In the genomic region with DNA sequence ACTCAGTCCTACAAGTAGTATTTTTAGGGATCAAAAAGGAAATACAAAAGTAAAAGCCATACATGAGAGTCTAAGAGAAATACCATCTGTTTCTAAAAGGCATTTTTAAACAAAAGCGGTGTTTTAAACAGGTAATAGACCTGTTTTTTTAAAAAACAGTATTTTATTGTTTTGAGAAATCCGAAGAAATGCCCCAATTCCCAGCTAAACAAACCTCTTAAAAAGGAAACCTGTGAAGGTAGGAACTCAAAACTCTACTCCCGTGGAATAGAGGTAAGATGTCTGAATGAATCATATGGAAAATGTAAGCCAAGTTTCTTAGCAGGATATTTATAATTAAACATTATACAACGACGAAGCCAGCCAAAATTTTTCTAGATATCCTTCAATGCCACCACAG, we compare ENCODE assay signal across 32 cellular contexts. TPM values are rescaled to one million over a fixed set of nuclear protein-coding genes. Genes with fewer than 3 reads are reported as not detected.
DNase-seq lines count a peak whose midpoint lies in the region; ATAC-seq, FAIRE-seq and TF ChIP-seq lines count a peak whose summit lies in the region.
"Had no signal": no experiment of that assay in that cellular context is flagged by ENCODE, and none has a peak within 500 bp of the region (broad histone marks: within the 10 kb centered on the region; RNA-seq: fewer than 3 reads in every experiment).

No MANE protein-coding gene starts in this region.

- peak overlapping the region in 2 of 3 experiments; percentile 24 to 36 for H3K4me3 ChIP-seq in keratinocyte (ENCODE audit: control insufficient read depth in 2 of 3, extremely low read depth in 1 of 3, insufficient read depth in 2 of 3, low read depth in 1 of 3, low read length in 3 of 3)
- H3K4me3 ChIP-seq in upper lobe of right lung = peak overlapping the region; percentile 75
- H3K4me3 ChIP-seq: BLaER1, colonic mucosa had no signal

- peaks cover 0 to 4% of the 10 kb centered on the region in 2 experiments for H3K36me3 ChIP-seq in keratinocyte (ENCODE audit: control insufficient read depth in 2 of 2, extremely low read depth in 1 of 2, insufficient read depth in 2 of 2, low read length in 2 of 2)
- H3K36me3 ChIP-seq in upper lobe of right lung = no peaks in the 10 kb centered on the region
- H3K36me3 ChIP-seq: BLaER1, colonic mucosa had no signal

- no peaks in the 10 kb centered on the region for H3K9me1 ChIP-seq in keratinocyte (ENCODE audit: control insufficient read depth, extremely low read depth, insufficient read depth, low read length)

- H3K27ac ChIP-seq in keratinocyte (ENCODE audit: control insufficient read depth, insufficient read depth, low read length) = no peak overlapping the region
- H3K27ac ChIP-seq in upper lobe of right lung = no peak overlapping the region
- H3K27ac ChIP-seq: BLaER1, colonic mucosa, PC-9 had no signal

- peaks cover 5% of the 10 kb centered on the region for H3K36me3 Mint-ChIP-seq in stimulated activated naive CD8-positive, alpha-beta T cell treated with anti-CD3 and anti-CD28 coated beads, Interleukin-15, Interleukin-2, amounts not matched to agents 100 ng/mL and 50 ng/mL, for 24 hours (ENCODE audit: low read depth)
- H3K36me3 Mint-ChIP-seq in activated T-helper 17 cell treated with anti-CD3 and anti-CD28 coated beads, Interleukin-2, amount 50 U/mL, for 72 hours (ENCODE audit: low read depth) = peaks cover 7% of the 10 kb centered on the region

- no peak for FAIRE-seq in keratinocyte (lab: Jason Lieb, UNC)
- FAIRE-seq: GM12892, H54, HTR-8/SVneo had no signal

- intact Hi-C loops in upper lobe of right lung (cut with DNase I) = no loop called here

- no peak for ATAC-seq in stimulated activated naive CD8-positive, alpha-beta T cell treated with anti-CD3 and anti-CD28 coated beads, Interleukin-15, amount 100 ng/mL, for 72 hours
- ATAC-seq in activated T-helper 17 cell treated with anti-CD3 and anti-CD28 coated beads, Interleukin-2, amount 50 U/mL, for 72 hours (replicated peaks) = no peak
- no peak for ATAC-seq in upper lobe of right lung
- ATAC-seq: activated CD4-positive, alpha-beta T cell treated with anti-CD3 and anti-CD28 coated beads for 36 hours; activated CD8-positive, alpha-beta T cell treated with anti-CD3 and anti-CD28 coated beads for 36 hours; esophagus mucosa; foreskin keratinocyte; stimulated activated effector memory CD8-positive, alpha-beta T cell treated with anti-CD3 and anti-CD28 coated beads, Interleukin-12 subunit alpha, Interleukin-12 subunit beta, amount 100 ng/mL, for 72 hours had no signal

- H3K27ac Mint-ChIP-seq in stimulated activated naive CD8-positive, alpha-beta T cell treated with anti-CD3 and anti-CD28 coated beads, Interleukin-15, Interleukin-2, amounts not matched to agents 100 ng/mL and 50 ng/mL, for 24 hours = no peak overlapping the region
- H3K27ac Mint-ChIP-seq in stimulated activated naive CD8-positive, alpha-beta T cell treated with anti-CD3 and anti-CD28 coated beads, Interleukin-15, amount 100 ng/mL, for 72 hours = no peak overlapping the region
- H3K27ac Mint-ChIP-seq in activated T-helper 17 cell treated with anti-CD3 and anti-CD28 coated beads, Interleukin-2, amount 50 U/mL, for 72 hours = no peak overlapping the region
- H3K27ac Mint-ChIP-seq: activated CD4-positive, alpha-beta T cell treated with anti-CD3 and anti-CD28 coated beads for 36 hours; activated CD8-positive, alpha-beta T cell treated with anti-CD3 and anti-CD28 coated beads for 36 hours; stimulated activated effector memory CD8-positive, alpha-beta T cell treated with anti-CD3 and anti-CD28 coated beads, Interleukin-12 subunit alpha, Interleukin-12 subunit beta, amount 100 ng/mL, for 72 hours; T-helper 2 cell treated with Interferon-gamma antibody and Interleukin-4, amounts not matched to agents 5 μg/mL and 100 μg/mL, for 36 hours had no signal

- no peak overlapping the region for H3K9ac ChIP-seq in keratinocyte (ENCODE audit: control insufficient read depth, extremely low read depth, insufficient read depth, low read length)
- H3K9ac ChIP-seq: BLaER1 had no signal

- peaks cover 15% of the 10 kb centered on the region for H3K4me1 Mint-ChIP-seq in stimulated activated naive CD8-positive, alpha-beta T cell treated with anti-CD3 and anti-CD28 coated beads, Interleukin-15, Interleukin-2, amounts not matched to agents 100 ng/mL and 50 ng/mL, for 24 hours (ENCODE audit: low read depth)
- H3K4me1 Mint-ChIP-seq in stimulated activated naive CD8-positive, alpha-beta T cell treated with anti-CD3 and anti-CD28 coated beads, Interleukin-15, amount 100 ng/mL, for 72 hours = peaks cover 20% of the 10 kb centered on the region
- H3K4me1 Mint-ChIP-seq in activated T-helper 17 cell treated with anti-CD3 and anti-CD28 coated beads, Interleukin-2, amount 50 U/mL, for 72 hours = no peaks in the 10 kb centered on the region

- dilution Hi-C loops in keratinocyte (cut with MboI; ENCODE audit: extremely low pct_ligation_motif_present, low sequenced_read_pairs) = no loop called here

- H4K20me1 ChIP-seq in keratinocyte (ENCODE audit: control insufficient read depth, extremely low read depth, insufficient read depth, low read length) = no peaks in the 10 kb centered on the region

- peaks cover 23% of the 10 kb centered on the region for H3K4me1 ChIP-seq in keratinocyte (ENCODE audit: control insufficient read depth, extremely low read depth, insufficient read depth, low read length)
- peaks cover 21% of the 10 kb centered on the region for H3K4me1 ChIP-seq in upper lobe of right lung

- H3K4me2 ChIP-seq in keratinocyte (ENCODE audit: control insufficient read depth, extremely low read depth, insufficient read depth, low read depth, low read length) = peak overlapping the region; percentile 93

- peak overlapping the region; percentile 89 for H3K4me3 Mint-ChIP-seq in stimulated activated naive CD8-positive, alpha-beta T cell treated with anti-CD3 and anti-CD28 coated beads, Interleukin-15, Interleukin-2, amounts not matched to agents 100 ng/mL and 50 ng/mL, for 24 hours
- H3K4me3 Mint-ChIP-seq in stimulated activated naive CD8-positive, alpha-beta T cell treated with anti-CD3 and anti-CD28 coated beads, Interleukin-15, amount 100 ng/mL, for 72 hours = peak overlapping the region in 1 of 2 donors; percentile 3
- peak overlapping the region; percentile 87 for H3K4me3 Mint-ChIP-seq in activated T-helper 17 cell treated with anti-CD3 and anti-CD28 coated beads, Interleukin-2, amount 50 U/mL, for 72 hours

- H3K79me2 ChIP-seq in keratinocyte (ENCODE audit: control insufficient read depth, insufficient read depth, low read length) = peaks cover 37% of the 10 kb centered on the region

- no peak overlapping the region for H2AFZ ChIP-seq in keratinocyte (ENCODE audit: control insufficient read depth, low read length)
- H2AFZ ChIP-seq: PC-9 had no signal

- H3K9me3 ChIP-seq in keratinocyte (ENCODE audit: control insufficient read depth, low read depth, low read length) (no peaks in the 10 kb centered on the region), upper lobe of right lung (no peaks in the 10 kb centered on the region)
- H3K9me3 ChIP-seq: BLaER1, colonic mucosa had no signal

- DNase-seq in stimulated activated naive CD8-positive, alpha-beta T cell treated with anti-CD3 and anti-CD28 coated beads, Interleukin-15, amount 100 ng/mL, for 72 hours = no peak
- DNase-seq in keratinocyte (ENCODE audit: low read depth, low spot score) = no peak
- no peak for DNase-seq in upper lobe of right lung
- no peak for DNase-seq in DMS53 treated with DMSO at 0.1 percent for 48 hours (lab: John Stamatoyannopoulos, UW; ENCODE audit: unreplicated experiment)
- no peak for DNase-seq in stimulated activated naive CD4-positive, alpha-beta T cell (lab: John Stamatoyannopoulos, UW)
- no peak for DNase-seq in SKM-1 treated with dmso at 0.1 percent for 144 hours (lab: John Stamatoyannopoulos, UW; ENCODE audit: unreplicated experiment)
- DNase-seq: activated CD4-positive, alpha-beta T cell treated with anti-CD3 and anti-CD28 coated beads for 36 hours; activated CD8-positive, alpha-beta memory T cell treated with anti-CD3 and anti-CD28 coated beads, Interleukin-2, amount 50 U/mL, for 48 hours; activated CD8-positive, alpha-beta T cell treated with anti-CD3 and anti-CD28 coated beads for 36 hours; anterior cingulate cortex; colonic mucosa; effector memory CD4-positive, alpha-beta T cell; foreskin keratinocyte; hippocampal formation; KG1; mesendoderm; NCI-H1417; NCI-H2029 treated with DMSO at 0.1 percent for 48 hours; NCI-H524; NK-92 treated with Interleukin-12 subunit alpha and Interleukin-12 subunit beta, amount 100 ng/mL, for 24 hours; PC-9; SHP77 had no signal

- H3K27me3 ChIP-seq in keratinocyte (ENCODE audit: control insufficient read depth, extremely low read depth, insufficient read depth, low read length) = no peaks in the 10 kb centered on the region
- H3K27me3 ChIP-seq in upper lobe of right lung = no peaks in the 10 kb centered on the region
- H3K27me3 ChIP-seq: colonic mucosa, foreskin keratinocyte had no signal

- no peaks in the 10 kb centered on the region for H3K9me3 Mint-ChIP-seq in stimulated activated naive CD8-positive, alpha-beta T cell treated with anti-CD3 and anti-CD28 coated beads, Interleukin-15, Interleukin-2, amounts not matched to agents 100 ng/mL and 50 ng/mL, for 24 hours
- H3K9me3 Mint-ChIP-seq in stimulated activated naive CD8-positive, alpha-beta T cell treated with anti-CD3 and anti-CD28 coated beads, Interleukin-15, amount 100 ng/mL, for 72 hours = no peaks in the 10 kb centered on the region
- no peaks in the 10 kb centered on the region for H3K9me3 Mint-ChIP-seq in activated T-helper 17 cell treated with anti-CD3 and anti-CD28 coated beads, Interleukin-2, amount 50 U/mL, for 72 hours
- H3K9me3 Mint-ChIP-seq: activated CD8-positive, alpha-beta T cell treated with anti-CD3 and anti-CD28 coated beads for 36 hours; activated naive CD4-positive, alpha-beta T cell treated with anti-CD3 and anti-CD28 coated beads, Interleukin-2, amount 50 U/mL, for 24 hours; stimulated activated effector memory CD8-positive, alpha-beta T cell treated with anti-CD3 and anti-CD28 coated beads, Interleukin-12 subunit alpha, Interleukin-12 subunit beta, amount 100 ng/mL, for 72 hours; T-helper 2 cell treated with Interferon-gamma antibody and Interleukin-4, amounts not matched to agents 5 μg/mL and 100 μg/mL, for 36 hours had no signal

- TF ChIP-seq CTCF in keratinocyte (optimal IDR thresholded peaks at IDR 0.05 in 1 of 3, IDR thresholded peaks at IDR 0.05 in 1 of 3, conservative IDR thresholded peaks at IDR 0.05 in 1 of 3; ENCODE audit: extremely low read depth in 1 of 3, insufficient read depth in 2 of 3, low read length in 3 of 3) = no peak
- TF ChIP-seq CTCF in upper lobe of right lung (IDR thresholded peaks at IDR 0.05) = no peak

- H3K27me3 Mint-ChIP-seq in stimulated activated naive CD8-positive, alpha-beta T cell treated with anti-CD3 and anti-CD28 coated beads, Interleukin-15, Interleukin-2, amounts not matched to agents 100 ng/mL and 50 ng/mL, for 24 hours = peaks cover 11% of the 10 kb centered on the region
- peaks cover 9% of the 10 kb centered on the region for H3K27me3 Mint-ChIP-seq in stimulated activated naive CD8-positive, alpha-beta T cell treated with anti-CD3 and anti-CD28 coated beads, Interleukin-15, amount 100 ng/mL, for 72 hours
- H3K27me3 Mint-ChIP-seq in activated T-helper 17 cell treated with anti-CD3 and anti-CD28 coated beads, Interleukin-2, amount 50 U/mL, for 72 hours = no peaks in the 10 kb centered on the region
- H3K27me3 Mint-ChIP-seq: activated CD8-positive, alpha-beta T cell treated with anti-CD3 and anti-CD28 coated beads for 36 hours; activated naive CD4-positive, alpha-beta T cell treated with anti-CD3 and anti-CD28 coated beads, Interleukin-2, amount 50 U/mL, for 24 hours had no signal

RNA-seq across cellular contexts. Expression of a gene that starts 2.0 kb away (rescaled TPM):
- 10 to 100 TPM; 10.0 to 10.4 TPM for total RNA-seq in activated T-helper 17 cell treated with anti-CD3 and anti-CD28 coated beads, Interleukin-2, amount 50 U/mL, for 72 hours
- 5.8 to 7.7 TPM (median 6.6 TPM) in 3 replicates for polyA plus RNA-seq in keratinocyte
- 38.4 TPM for polyA plus RNA-seq in keratinocyte (2011; ENCODE audit: low read depth)
- polyA plus RNA-seq in keratinocyte (2011; cell fraction: cytosol; rRNA removed) = 5.1 and 5.3 TPM in 2 replicates
- polyA plus RNA-seq in keratinocyte (2011; cell fraction: nucleus; rRNA removed) = 22.3 and 26.6 TPM in 2 replicates
- 7.5 and 13.0 TPM in 2 replicates for polyA plus RNA-seq in keratinocyte (2012; ENCODE audit: low replicate concordance)
- 16.2 to 31.2 TPM (median 24.2 TPM) in 3 replicates for polyA minus RNA-seq in keratinocyte
- polyA minus RNA-seq in keratinocyte (2011; cell fraction: cytosol; rRNA and poly(A)+ RNA removed) = 5.0 TPM
- polyA minus RNA-seq in keratinocyte (2011; cell fraction: nucleus; rRNA and poly(A)+ RNA removed) = 15.7 and 23.7 TPM in 2 replicates
- 78.5 TPM for total RNA-seq in upper lobe of right lung
